ENCODE assay signal across 20 cellular contexts in genomic region chr17:38552343-38552742, GRCh38. TPM values are rescaled to one million over a fixed set of nuclear protein-coding genes. Genes with fewer than 3 reads are reported as not detected.
DNase-seq lines count a peak whose midpoint lies in the region; ATAC-seq and TF ChIP-seq lines count a peak whose summit lies in the region.
"Had no signal": no experiment of that assay in that cellular context is flagged by ENCODE, and none has a peak within 500 bp of the region (broad histone marks: within the 10 kb centered on the region; RNA-seq: fewer than 3 reads in every experiment).

No MANE protein-coding gene starts in this region.

- H3K4me1 ChIP-seq in right atrium auricular region (peaks cover 0 to 5% of the 10 kb centered on the region in 2 donors), NT2/D1 (ENCODE audit: insufficient read depth, insufficient read length) (peaks cover 12% of the 10 kb centered on the region), endodermal cell (ENCODE audit: control insufficient read depth, insufficient read depth, low read length) (no peaks in the 10 kb centered on the region)
- H3K4me1 ChIP-seq: Caco-2 had no signal

- TF ChIP-seq CTCF in right atrium auricular region (IDR thresholded peaks at IDR 0.05) (no peak), endodermal cell (conservative IDR thresholded peaks at IDR 0.05) (no peak)

- peaks cover 18% of the 10 kb centered on the region for H3K27me3 Mint-ChIP-seq in endodermal cell (ENCODE audit: insufficient read depth)

- H3K9ac ChIP-seq in NT2/D1 (ENCODE audit: insufficient read length, low read depth) (peak overlapping the region; percentile 29), endodermal cell (ENCODE audit: extremely low read depth, low read length, poor library complexity, severe bottlenecking) (no peak overlapping the region)
- H3K9ac ChIP-seq: BLaER1 treated with 17β-estradiol and CSF1 and Interleukin-3, amounts not matched to agents 10 nM and 100 nM had no signal

- ATAC-seq in Right ventricle myocardium inferior: no peak
- no peak for ATAC-seq in GM19397 (IDR thresholded peaks at IDR 0.05; ENCODE audit: unreplicated experiment)
- ATAC-seq: A549; CD8-positive, alpha-beta T cell had no signal

- H3K27ac ChIP-seq in right atrium auricular region (no peak overlapping the region), endodermal cell (ENCODE audit: low read depth, low read length) (no peak overlapping the region), substantia nigra (ENCODE audit: low read depth, low read length, poor library complexity, severe bottlenecking) (peak overlapping the region; percentile 2)
- H3K27ac ChIP-seq: 22Rv1; A549; BLaER1 treated with 17β-estradiol and CSF1 and Interleukin-3, amounts not matched to agents 10 nM and 100 nM; C4-2B had no signal

- H3K27ac Mint-ChIP-seq in endodermal cell: no peak overlapping the region
- H3K27ac Mint-ChIP-seq: B cell; CD4-positive, alpha-beta T cell; CD8-positive, alpha-beta T cell had no signal

- H3K36me3 ChIP-seq in right atrium auricular region: no peaks in the 10 kb centered on the region
- no peaks in the 10 kb centered on the region for H3K36me3 ChIP-seq in NT2/D1 (ENCODE audit: insufficient read depth, insufficient read length, low read length)
- no peaks in the 10 kb centered on the region for H3K36me3 ChIP-seq in endodermal cell (ENCODE audit: control insufficient read depth, insufficient read depth, low read length)
- H3K36me3 ChIP-seq: BLaER1 treated with 17β-estradiol and CSF1 and Interleukin-3, amounts not matched to agents 10 nM and 100 nM had no signal

- no peaks in the 10 kb centered on the region for H3K9me3 ChIP-seq in right atrium auricular region
- H3K9me3 ChIP-seq in NT2/D1 (ENCODE audit: insufficient read depth, low read length): no peaks in the 10 kb centered on the region
- H3K9me3 ChIP-seq in endodermal cell (ENCODE audit: control insufficient read depth, low read length): no peaks in the 10 kb centered on the region
- H3K9me3 ChIP-seq: A549; BLaER1 treated with 17β-estradiol and CSF1 and Interleukin-3, amounts not matched to agents 10 nM and 100 nM; Caco-2 had no signal

- H3K4me3 Mint-ChIP-seq in endodermal cell: no peak overlapping the region
- H3K4me3 Mint-ChIP-seq: B cell; CD4-positive, alpha-beta T cell; CD8-positive, alpha-beta T cell had no signal

- H3K4me3 ChIP-seq in right atrium auricular region (no peak overlapping the region), NT2/D1 (ENCODE audit: insufficient read length, low read depth) (no peak overlapping the region), endodermal cell (ENCODE audit: low read length) (no peak overlapping the region)
- H3K4me3 ChIP-seq: A549; BLaER1 treated with 17β-estradiol and CSF1 and Interleukin-3, amounts not matched to agents 10 nM and 100 nM had no signal

- no peaks in the 10 kb centered on the region for H3K9me3 Mint-ChIP-seq in endodermal cell
- H3K9me3 Mint-ChIP-seq: CD4-positive, alpha-beta T cell; CD8-positive, alpha-beta T cell had no signal

- H3K36me3 Mint-ChIP-seq in endodermal cell (ENCODE audit: low read depth): no peaks in the 10 kb centered on the region
- H3K36me3 Mint-ChIP-seq: CD8-positive, alpha-beta T cell had no signal

- no peaks in the 10 kb centered on the region for H3K27me3 ChIP-seq in right atrium auricular region
- peaks cover 6% of the 10 kb centered on the region for H3K27me3 ChIP-seq in NT2/D1 (ENCODE audit: insufficient read depth, insufficient read length)
- H3K27me3 ChIP-seq in endodermal cell (ENCODE audit: control insufficient read depth, insufficient read depth, low read length, poor library complexity, severe bottlenecking): peaks cover 13% of the 10 kb centered on the region

- H3K4me1 Mint-ChIP-seq in endodermal cell: no peaks in the 10 kb centered on the region
- H3K4me1 Mint-ChIP-seq: B cell had no signal

- WGBS in endodermal cell (ENCODE audit: insufficient coverage in 1 of 2, insufficient read length in 1 of 2), 2 experiments: 94% methylated on average over 16 to 17 of the region's 17 CpGs

- peak; percentile 68 for DNase-seq in Right ventricle myocardium inferior (ENCODE audit: missing footprints)
- DNase-seq in right atrium auricular region (ENCODE audit: low spot score): no peak
- no peak for DNase-seq in NT2/D1 (ENCODE audit: low read depth, low spot score)
- DNase-seq in endodermal cell: peak; percentile 53
- DNase-seq in substantia nigra (lab: John Stamatoyannopoulos, UW): no peak
- DNase-seq in NAMALWA (ENCODE audit: low spot score): no peak
- DNase-seq: AML-193; Caco-2; Calu3; CD4-positive, alpha-beta T cell; CD8-positive, alpha-beta T cell; DMS79 treated with DMSO at 0.1 percent for 48 hours; GF-D8 had no signal

- intact Hi-C loops in Right ventricle myocardium inferior (cut with DNase I): no loop called here

RNA-seq across cellular contexts. Expression of gene SRCIN1, which starts 53.4 kb away (rescaled TPM):
- 1.4 TPM for total RNA-seq in Right ventricle myocardium inferior
- 1 to 10 TPM in 1 of 2 donors, under 1 TPM in 1; 0.52 to 1.1 TPM for total RNA-seq in right atrium auricular region
- total RNA-seq in endodermal cell: 1 to 10 TPM; 2.8 to 5.9 TPM
- polyA plus RNA-seq in endodermal cell (2013, experiment 1 of 2): 13.0 TPM
- polyA plus RNA-seq in endodermal cell (2013, experiment 2 of 2): 12.7 TPM
- polyA plus RNA-seq: BJ had no signal

Comparison
In these comparisons a context has a peak if more than half of its experiments do, and no peak if none do; other contexts are left out.
1. DNase-seq: peak in Right ventricle myocardium inferior (single experiment) and endodermal cell (single experiment); none in right atrium auricular region (single experiment), NT2/D1 (single experiment), substantia nigra (0 of 49) and NAMALWA (single experiment).